In the genomic region with DNA sequence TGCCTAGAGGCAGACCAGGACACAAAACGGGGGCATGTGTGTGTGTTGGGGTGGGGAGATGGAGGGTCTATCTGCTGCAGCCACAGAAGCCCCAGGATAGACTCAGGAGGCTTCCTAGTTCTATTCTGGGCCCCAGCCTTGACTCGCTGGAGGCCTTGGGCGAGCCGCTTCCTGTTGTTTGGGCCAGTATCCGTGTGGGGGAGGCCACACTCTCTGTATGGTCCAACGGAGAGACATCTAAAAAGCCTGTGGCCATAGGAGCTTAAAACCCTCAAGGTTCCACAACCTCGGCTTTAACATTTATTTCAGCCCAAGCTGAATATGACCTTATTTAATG, we compare ENCODE assay signal across 9 cellular contexts. TPM values are rescaled to one million over a fixed set of nuclear protein-coding genes. Genes with fewer than 3 reads are reported as not detected.
DNase-seq lines count a peak whose midpoint lies in the region; ATAC-seq and TF ChIP-seq lines count a peak whose summit lies in the region.
"Had no signal": no experiment of that assay in that cellular context is flagged by ENCODE, and none has a peak within 500 bp of the region (broad histone marks: within the 10 kb centered on the region; RNA-seq: fewer than 3 reads in every experiment).

No MANE protein-coding gene starts in this region.

- H3K4me1 ChIP-seq in tibial nerve, result peaks cover 0 to 65% (median 24%) of the 10 kb centered on the region in 4 donors

- H3K36me3 ChIP-seq in tibial nerve, result no peaks in the 10 kb centered on the region

- H3K27ac ChIP-seq in tibial nerve, result peak overlapping the region in 3 of 4 donors; percentile 1 to 71 (median 71)
- H3K27ac ChIP-seq: SK-N-MC had no signal

- H3K27ac Mint-ChIP-seq in activated CD4-positive, alpha-beta T cell treated with anti-CD3 and anti-CD28 coated beads, Interleukin-2, amount 10 ng/mL, durations not matched to agents 7 days and 5 days, result peak overlapping the region; percentile 83
- H3K27ac Mint-ChIP-seq in naive thymus-derived CD8-positive, alpha-beta T cell, result peak overlapping the region in 2 of 10 donors; percentile 40 to 53

- H3K27me3 Mint-ChIP-seq in activated CD4-positive, alpha-beta T cell treated with anti-CD3 and anti-CD28 coated beads, Interleukin-2, amount 10 ng/mL, durations not matched to agents 7 days and 5 days, result no peaks in the 10 kb centered on the region
- no peaks in the 10 kb centered on the region for H3K27me3 Mint-ChIP-seq in naive thymus-derived CD8-positive, alpha-beta T cell

- H3K4me1 Mint-ChIP-seq in activated CD4-positive, alpha-beta T cell treated with anti-CD3 and anti-CD28 coated beads, Interleukin-2, amount 10 ng/mL, durations not matched to agents 7 days and 5 days, result peaks cover 18% of the 10 kb centered on the region
- peaks cover 0 to 41% (median 2%) of the 10 kb centered on the region in 4 donors for H3K4me1 Mint-ChIP-seq in naive thymus-derived CD8-positive, alpha-beta T cell

- TF ChIP-seq CTCF in tibial nerve (IDR thresholded peaks at IDR 0.05), result no peak

- H3K9me3 Mint-ChIP-seq in activated CD4-positive, alpha-beta T cell treated with anti-CD3 and anti-CD28 coated beads, Interleukin-2, amount 10 ng/mL, durations not matched to agents 7 days and 5 days, result no peaks in the 10 kb centered on the region
- no peaks in the 10 kb centered on the region for H3K9me3 Mint-ChIP-seq in naive thymus-derived CD8-positive, alpha-beta T cell

- no peak for DNase-seq in activated CD4-positive, alpha-beta T cell treated with anti-CD3 and anti-CD28 coated beads, Interleukin-2, amount 10 ng/mL, durations not matched to agents 7 days and 5 days
- DNase-seq in activated CD4-positive, alpha-beta T cell treated with anti-CD3 and anti-CD28 coated beads, Interleukin-2, amount 50 U/mL, for 48 hours, result no peak
- peak; percentile 12 for DNase-seq in OCI-M1 (lab: John Stamatoyannopoulos, UW)
- DNase-seq in left ventricle myocardium superior, result peak; percentile 63
- no peak for DNase-seq in tibial nerve (ENCODE audit: low spot score in 2 of 2)
- DNase-seq in HuH-7.5 (ENCODE audit: low spot score), result no peak
- no peak for DNase-seq in naive thymus-derived CD8-positive, alpha-beta T cell

- intact Hi-C loops in left ventricle myocardium superior (cut with micrococcal nuclease), result loop anchor here (5.0 to 10.0 kb wide), 2 partner anchors 47 to 119 kb away; no protein-coding TSS in a partner anchor

- H3K4me3 ChIP-seq in tibial nerve, result no peak overlapping the region
- H3K4me3 ChIP-seq: SK-N-MC had no signal

- no peak for TF ChIP-seq POLR2A in tibial nerve (IDR thresholded peaks at IDR 0.05)

- POLR2A ChIA-PET in activated CD4-positive, alpha-beta T cell treated with anti-CD3 and anti-CD28 coated beads, Interleukin-2, amount 10 ng/mL, durations not matched to agents 7 days and 5 days (lab: Charles Lee), result no interaction called here
- POLR2A ChIA-PET in naive thymus-derived CD8-positive, alpha-beta T cell (lab: Charles Lee), result interaction anchor here (1.8 kb wide), 1 partner anchor 64 kb away, joined by 4 read pairs; no protein-coding TSS in a partner anchor

- no peaks in the 10 kb centered on the region for H3K27me3 ChIP-seq in tibial nerve

- no peak for TF ChIP-seq EP300 in tibial nerve (IDR thresholded peaks at IDR 0.05)

- peaks cover 14% of the 10 kb centered on the region for H3K36me3 Mint-ChIP-seq in activated CD4-positive, alpha-beta T cell treated with anti-CD3 and anti-CD28 coated beads, Interleukin-2, amount 10 ng/mL, durations not matched to agents 7 days and 5 days (ENCODE audit: low read depth)
- no peaks in the 10 kb centered on the region for H3K36me3 Mint-ChIP-seq in naive thymus-derived CD8-positive, alpha-beta T cell

- WGBS in tibial nerve, 2 donors, result 44 to 60% methylated on average over 7 of the region's 7 CpGs

- H3K9me3 ChIP-seq in tibial nerve, result no peaks in the 10 kb centered on the region

- ATAC-seq in left ventricle myocardium superior (peak; percentile 70), HG03442 (IDR thresholded peaks at IDR 0.05; ENCODE audit: unreplicated experiment) (no peak)
- ATAC-seq in naive thymus-derived CD8-positive, alpha-beta T cell, result no peak

- no peak overlapping the region for H3K4me3 Mint-ChIP-seq in activated CD4-positive, alpha-beta T cell treated with anti-CD3 and anti-CD28 coated beads, Interleukin-2, amount 10 ng/mL, durations not matched to agents 7 days and 5 days
- no peak overlapping the region for H3K4me3 Mint-ChIP-seq in naive thymus-derived CD8-positive, alpha-beta T cell

- CTCF ChIA-PET in activated CD4-positive, alpha-beta T cell treated with anti-CD3 and anti-CD28 coated beads, Interleukin-2, amount 10 ng/mL, durations not matched to agents 7 days and 5 days (lab: Charles Lee), result interaction anchor here (0.5 to 1.9 kb wide), 5 partner anchors 12 to 465 kb away, joined by 3 to 6 read pairs (median 4); no protein-coding TSS in a partner anchor

RNA-seq across cellular contexts. Expression of a gene that starts 32.8 kb away (rescaled TPM):
- total RNA-seq in activated CD4-positive, alpha-beta T cell treated with anti-CD3 and anti-CD28 coated beads, Interleukin-2, amount 10 ng/mL, durations not matched to agents 7 days and 5 days, result 10 to 100 TPM; 26.9 to 28.2 TPM
- total RNA-seq in left ventricle myocardium superior (1.5 TPM), tibial nerve (1 to 10 TPM in 3 of 4 donors, under 1 TPM in 1; 0.84 to 3.1 (median 2.4) TPM)
- 1 to 10 TPM; 1.2 to 1.9 TPM for total RNA-seq in naive thymus-derived CD8-positive, alpha-beta T cell
- 1 to 10 TPM in 1 of 3 donors, under 1 TPM in 2; 0.28 to 1.1 (median 0.66) TPM for polyA plus RNA-seq in naive thymus-derived CD8-positive, alpha-beta T cell

Comparison
In these comparisons a context has a peak if more than half of its experiments do, and no peak if none do; other contexts are left out.
1. DNase-seq: peak in OCI-M1 (single experiment) and left ventricle myocardium superior (single experiment); none in activated CD4-positive, alpha-beta T cell treated with anti-CD3 and anti-CD28 coated beads, Interleukin-2, amount 10 ng/mL, durations not matched to agents 7 days and 5 days (single experiment), activated CD4-positive, alpha-beta T cell treated with anti-CD3 and anti-CD28 coated beads, Interleukin-2, amount 50 U/mL, for 48 hours (0 of 2), tibial nerve (0 of 2), HuH-7.5 (single experiment) and naive thymus-derived CD8-positive, alpha-beta T cell (0 of 10).
2. RNA of a gene that starts 32.8 kb away (total RNA-seq): 26.9 to 28.2 TPM in activated CD4-positive, alpha-beta T cell treated with anti-CD3 and anti-CD28 coated beads, Interleukin-2, amount 10 ng/mL, durations not matched to agents 7 days and 5 days; 0.84 to 3.1 TPM in tibial nerve, 1.2 to 1.9 TPM in naive thymus-derived CD8-positive, alpha-beta T cell and 1.5 TPM in left ventricle myocardium superior (single experiment); every median in the first group is over 4 times any median in the second.